ENCODE assay signal across 32 cellular contexts in the genomic region with DNA sequence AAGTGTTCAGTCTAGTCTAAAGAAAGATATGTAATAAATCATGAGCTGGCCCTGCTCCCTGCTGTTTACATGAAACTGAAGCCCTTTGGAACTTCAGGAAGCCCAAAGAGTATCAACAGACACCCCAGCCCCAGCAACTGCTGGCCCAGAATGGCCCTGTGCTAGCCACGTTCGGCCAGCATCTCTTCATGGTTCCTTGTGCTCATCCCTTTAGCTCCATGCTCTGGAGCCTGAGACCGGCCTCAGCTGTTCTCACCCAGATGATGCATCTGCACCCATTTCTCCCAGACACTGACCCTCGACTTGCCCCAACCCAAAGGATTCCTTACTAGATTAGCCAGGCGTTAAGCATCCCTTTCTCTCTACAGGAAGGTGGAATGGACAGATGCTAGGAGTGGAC.
"Had no signal": no experiment of that assay in that cellular context is flagged by ENCODE, and none has a peak within 500 bp of the region (broad histone marks: within the 10 kb centered on the region; RNA-seq: fewer than 3 reads in every experiment).

No MANE protein-coding gene starts in this region.

- ATAC-seq: activated naive CD4-positive, alpha-beta T cell treated with anti-CD3 and anti-CD28 coated beads, Interleukin-2, amount 50 U/mL, for 72 hours; activated naive CD8-positive, alpha-beta T cell treated with anti-CD3 and anti-CD28 coated beads, Interleukin-2, amount 50 U/mL, for 24 hours; activated T-cell treated with anti-CD3 and anti-CD28 coated beads, Interleukin-2, amount 50 U/mL, for 4 hours; activated T-cell treated with anti-CD3 and anti-CD28 coated beads, Interleukin-2, amount 50 U/mL, for 72 hours; activated T-helper 17 cell treated with anti-CD3 and anti-CD28 coated beads, Interleukin-2, amount 50 U/mL, for 72 hours; body of pancreas had no signal

- H3K9me3 ChIP-seq: adrenal gland, ascending aorta, body of pancreas, breast epithelium had no signal

- H3K27me3 ChIP-seq: adrenal gland, ascending aorta, body of pancreas, brain microvascular endothelial cell, breast epithelium, cardiac muscle cell had no signal

- H3K4me3 ChIP-seq: adrenal gland, ascending aorta, body of pancreas, breast epithelium, cardiac muscle cell had no signal

- H3K27ac ChIP-seq: adrenal gland, ascending aorta, body of pancreas, brain microvascular endothelial cell, breast epithelium, cardiac muscle cell had no signal

- DNase-seq: activated effector memory CD4-positive, alpha-beta T cell treated with anti-CD3 and anti-CD28 coated beads, Interleukin-2, amount 50 U/mL, for 16 hours; activated effector memory CD4-positive, alpha-beta T cell treated with Interleukin-2 at 50 U/mL for 16 hours; activated gamma-delta T cell; activated gamma-delta T cell treated with Interleukin-2 at 50 U/mL for 16 hours; activated naive CD4-positive, alpha-beta T cell; activated naive CD4-positive, alpha-beta T cell treated with anti-CD3 and anti-CD28 coated beads for 36 hours; activated naive CD4-positive, alpha-beta T cell treated with anti-CD3 and anti-CD28 coated beads, Interleukin-2, amount 10 ng/mL, durations not matched to agents 7 days and 5 days; activated naive CD4-positive, alpha-beta T cell treated with Interleukin-2 at 50 U/mL for 16 hours; activated naive CD8-positive, alpha-beta T cell treated with anti-CD3 and anti-CD28 coated beads for 36 hours; activated naive CD8-positive, alpha-beta T cell treated with anti-CD3 and anti-CD28 coated beads, Interleukin-2, amount 10 ng/mL, durations not matched to agents 7 days and 5 days; activated naive CD8-positive, alpha-beta T cell treated with anti-CD3 and anti-CD28 coated beads, Interleukin-2, amount 50 U/mL, for 24 hours; activated T-cell treated with anti-CD3 and anti-CD28 coated beads for 4 hours; activated T-cell treated with anti-CD3 and anti-CD28 coated beads, Interleukin-2, amount 50 U/mL, for 1 hour; activated T-cell treated with anti-CD3 and anti-CD28 coated beads, Interleukin-2, amount 50 U/mL, for 24 hours; activated T-cell treated with anti-CD3 and anti-CD28 coated beads, Interleukin-2, amount 50 U/mL, for 4 hours; activated T-cell treated with anti-CD3 and anti-CD28 coated beads, Interleukin-2, amount 50 U/mL, for 48 hours; activated T-cell treated with anti-CD3 and anti-CD28 coated beads, Interleukin-2, amount 50 U/mL, for 72 hours; adrenal gland; amniotic stem cell; amygdala; anterior cingulate cortex; aorta; body of pancreas; brain microvascular endothelial cell; caudate nucleus; central memory CD4-positive, alpha-beta T cell; cerebellar nuclear complex had no signal

- H3K4me1 ChIP-seq: adrenal gland, ascending aorta, body of pancreas, breast epithelium had no signal

- H3K36me3 ChIP-seq: adrenal gland, ascending aorta, brain microvascular endothelial cell, breast epithelium, cardiac muscle cell had no signal
